8 cellular contexts compared by ENCODE assay signal in the genomic region with DNA sequence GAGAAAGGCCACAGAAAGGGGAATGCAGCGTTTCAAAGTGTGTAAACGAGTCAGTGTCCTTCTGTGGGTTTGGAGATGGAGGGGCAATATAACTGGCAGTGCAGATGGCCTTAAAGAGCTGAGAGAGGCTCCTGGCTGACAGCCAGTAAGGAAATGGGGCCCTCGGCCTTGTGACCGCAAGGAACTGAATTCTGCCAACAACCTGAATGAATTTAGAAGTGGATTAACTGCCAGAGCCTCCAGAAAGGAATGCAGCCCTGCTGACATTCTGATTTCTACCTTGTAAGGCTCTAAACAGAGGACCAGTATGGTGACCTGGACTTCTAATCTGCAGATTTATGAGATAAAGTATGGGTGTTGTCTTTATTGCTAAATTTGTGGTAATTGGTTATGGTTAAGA. TPM values are rescaled to one million over a fixed set of nuclear protein-coding genes. Genes with fewer than 3 reads are reported as not detected.
DNase-seq lines count a peak whose midpoint lies in the region; ATAC-seq and TF ChIP-seq lines count a peak whose summit lies in the region.
"Had no signal": no experiment of that assay in that cellular context is flagged by ENCODE, and none has a peak within 500 bp of the region (broad histone marks: within the 10 kb centered on the region; RNA-seq: fewer than 3 reads in every experiment).

No MANE protein-coding gene starts in this region.

- H3K4me1 ChIP-seq in thoracic aorta (ENCODE audit: control insufficient read depth in 1 of 2, low read depth in 2 of 2): peaks cover 6 to 25% of the 10 kb centered on the region in 2 donors
- H3K4me1 ChIP-seq: body of pancreas had no signal

- POLR2A ChIA-PET in activated CD4-positive, alpha-beta memory T cell treated with anti-CD3 and anti-CD28 coated beads, Interleukin-2, amount 10 ng/mL, durations not matched to agents 7 days and 5 days (lab: Charles Lee): no interaction called here
- POLR2A ChIA-PET in activated CD8-positive, alpha-beta T cell treated with anti-CD3 and anti-CD28 coated beads for 36 hours (lab: Charles Lee): no interaction called here

- H3K27me3 ChIP-seq in thoracic aorta (replicated peaks; ENCODE audit: insufficient read depth): no peaks in the 10 kb centered on the region
- H3K27me3 ChIP-seq: body of pancreas had no signal

- H3K36me3 ChIP-seq in thoracic aorta: no peaks in the 10 kb centered on the region

- no peak for ATAC-seq in thoracic aorta (ENCODE audit: insufficient number of reproducible peaks, low FRiP score, low read depth)
- no peak for ATAC-seq in activated CD8-positive, alpha-beta T cell treated with anti-CD3 and anti-CD28 coated beads for 36 hours
- ATAC-seq: body of pancreas had no signal

- H3K27me3 Mint-ChIP-seq in activated CD4-positive, alpha-beta memory T cell treated with anti-CD3 and anti-CD28 coated beads, Interleukin-2, amount 10 ng/mL, durations not matched to agents 7 days and 5 days: peaks cover 21% of the 10 kb centered on the region
- peaks cover 14% of the 10 kb centered on the region for H3K27me3 Mint-ChIP-seq in activated CD8-positive, alpha-beta T cell treated with anti-CD3 and anti-CD28 coated beads for 36 hours

- intact Hi-C loops in activated CD8-positive, alpha-beta T cell treated with anti-CD3 and anti-CD28 coated beads for 36 hours (cut with micrococcal nuclease): no loop called here

- H3K9me3 Mint-ChIP-seq in activated CD4-positive, alpha-beta memory T cell treated with anti-CD3 and anti-CD28 coated beads, Interleukin-2, amount 10 ng/mL, durations not matched to agents 7 days and 5 days: no peaks in the 10 kb centered on the region
- no peaks in the 10 kb centered on the region for H3K9me3 Mint-ChIP-seq in activated CD8-positive, alpha-beta T cell treated with anti-CD3 and anti-CD28 coated beads for 36 hours

- DNase-seq in H4 (ENCODE audit: low spot score) (peak; percentile 89), NCI-H82 treated with DMSO at 0.1 percent for 48 hours (lab: John Stamatoyannopoulos, UW; ENCODE audit: unreplicated experiment) (peak; percentile 68), fibroblast of gingiva (ENCODE audit: low read depth) (peak; percentile 11), thoracic aorta (ENCODE audit: low spot score) (no peak), SHP77 (lab: John Stamatoyannopoulos, UW) (no peak)
- no peak for DNase-seq in activated CD4-positive, alpha-beta memory T cell treated with anti-CD3 and anti-CD28 coated beads, Interleukin-2, amount 10 ng/mL, durations not matched to agents 7 days and 5 days
- no peak for DNase-seq in activated CD8-positive, alpha-beta T cell treated with anti-CD3 and anti-CD28 coated beads for 36 hours

- CTCF ChIA-PET in activated CD4-positive, alpha-beta memory T cell treated with anti-CD3 and anti-CD28 coated beads, Interleukin-2, amount 10 ng/mL, durations not matched to agents 7 days and 5 days (lab: Charles Lee): no interaction called here
- CTCF ChIA-PET in activated CD8-positive, alpha-beta T cell treated with anti-CD3 and anti-CD28 coated beads for 36 hours (lab: Charles Lee): no interaction called here

- H3K27ac ChIP-seq in thoracic aorta: peak overlapping the region; percentile 33 to 40
- H3K27ac ChIP-seq: body of pancreas had no signal

- no peak overlapping the region for H3K4me3 Mint-ChIP-seq in activated CD4-positive, alpha-beta memory T cell treated with anti-CD3 and anti-CD28 coated beads, Interleukin-2, amount 10 ng/mL, durations not matched to agents 7 days and 5 days
- no peak overlapping the region for H3K4me3 Mint-ChIP-seq in activated CD8-positive, alpha-beta T cell treated with anti-CD3 and anti-CD28 coated beads for 36 hours

- no peak for TF ChIP-seq CTCF in thoracic aorta (IDR thresholded peaks at IDR 0.05)
- no peak for TF ChIP-seq CTCF in activated CD8-positive, alpha-beta T cell treated with anti-CD3 and anti-CD28 coated beads for 36 hours (IDR thresholded peaks at IDR 0.05)

- H3K4me3 ChIP-seq in thoracic aorta: no peak overlapping the region
- H3K4me3 ChIP-seq: body of pancreas had no signal

- H3K9me3 ChIP-seq in thoracic aorta: no peaks in the 10 kb centered on the region
- H3K9me3 ChIP-seq: body of pancreas had no signal

- no peaks in the 10 kb centered on the region for H3K4me1 Mint-ChIP-seq in activated CD4-positive, alpha-beta memory T cell treated with anti-CD3 and anti-CD28 coated beads, Interleukin-2, amount 10 ng/mL, durations not matched to agents 7 days and 5 days
- H3K4me1 Mint-ChIP-seq in activated CD8-positive, alpha-beta T cell treated with anti-CD3 and anti-CD28 coated beads for 36 hours (ENCODE audit: low read depth): no peaks in the 10 kb centered on the region

- no peak overlapping the region for H3K27ac Mint-ChIP-seq in activated CD4-positive, alpha-beta memory T cell treated with anti-CD3 and anti-CD28 coated beads, Interleukin-2, amount 10 ng/mL, durations not matched to agents 7 days and 5 days
- no peak overlapping the region for H3K27ac Mint-ChIP-seq in activated CD8-positive, alpha-beta T cell treated with anti-CD3 and anti-CD28 coated beads for 36 hours

- no peaks in the 10 kb centered on the region for H3K36me3 Mint-ChIP-seq in activated CD4-positive, alpha-beta memory T cell treated with anti-CD3 and anti-CD28 coated beads, Interleukin-2, amount 10 ng/mL, durations not matched to agents 7 days and 5 days (ENCODE audit: low read depth)
- H3K36me3 Mint-ChIP-seq in activated CD8-positive, alpha-beta T cell treated with anti-CD3 and anti-CD28 coated beads for 36 hours (ENCODE audit: low read depth): no peaks in the 10 kb centered on the region

RNA-seq across cellular contexts. Expression of a gene that starts 17.5 kb away (rescaled TPM):
- total RNA-seq in H4 (2014; rRNA removed; shearing (Covaris generic)): 157 and 187 TPM in 2 replicates
- total RNA-seq in thoracic aorta: 10 to 100 TPM; 15.3 to 18.0 TPM
- 1 to 10 TPM; 4.5 to 4.8 TPM for total RNA-seq in activated CD4-positive, alpha-beta memory T cell treated with anti-CD3 and anti-CD28 coated beads, Interleukin-2, amount 10 ng/mL, durations not matched to agents 7 days and 5 days
- total RNA-seq in activated CD8-positive, alpha-beta T cell treated with anti-CD3 and anti-CD28 coated beads for 36 hours: 10 to 100 TPM; 21.7 to 22.6 TPM

Comparison
In these comparisons a context has a peak if more than half of its experiments do, and no peak if none do; other contexts are left out.
1. DNase-seq: peak in H4 (single experiment), NCI-H82 treated with DMSO at 0.1 percent for 48 hours (single experiment) and fibroblast of gingiva (single experiment); none in thoracic aorta (single experiment), SHP77 (0 of 2), activated CD4-positive, alpha-beta memory T cell treated with anti-CD3 and anti-CD28 coated beads, Interleukin-2, amount 10 ng/mL, durations not matched to agents 7 days and 5 days (single experiment) and activated CD8-positive, alpha-beta T cell treated with anti-CD3 and anti-CD28 coated beads for 36 hours (single experiment).